1 cellular context compared by ENCODE assay signal in genomic region chr1:208026880-208027438, GRCh38.
TF ChIP-seq lines count a peak whose summit lies in the region.

No MANE protein-coding gene starts in this region.

TF ChIP-seq in GM23338, 12 proteins besides CTCF, POLR2A, EP300 and RAD21 (continued from another document):
- no peak for TF ChIP-seq REST (IDR thresholded peaks at IDR 0.05; ENCODE audit: unreplicated experiment)
- TF ChIP-seq ETS1 (IDR thresholded peaks at IDR 0.05): no peak
- TF ChIP-seq STAT1 (IDR thresholded peaks at IDR 0.05; ENCODE audit: unreplicated experiment): no peak
- TF ChIP-seq EZH2phosphoT487 (IDR thresholded peaks at IDR 0.05; ENCODE audit: unreplicated experiment): no peak
- TF ChIP-seq ZNF114 (CRISPR knock-in tag; IDR thresholded peaks at IDR 0.05): no peak
- TF ChIP-seq EZH2 (IDR thresholded peaks at IDR 0.05; ENCODE audit: low read depth, unreplicated experiment): no peak
- no peak for TF ChIP-seq NANOG (IDR thresholded peaks at IDR 0.05; ENCODE audit: borderline replicate concordance)
- no peak for TF ChIP-seq ZNF462 (CRISPR knock-in tag; IDR thresholded peaks at IDR 0.05)
